In genomic region chr20:34506480-34506879, GRCh38 we compare ENCODE assay signal across 24 cellular contexts.
"Had no signal": no experiment of that assay in that cellular context is flagged by ENCODE, and none has a peak within 500 bp of the region (broad histone marks: within the 10 kb centered on the region; RNA-seq: fewer than 3 reads in every experiment).

No MANE protein-coding gene starts in this region.

- H3K27ac Mint-ChIP-seq: activated CD4-positive, alpha-beta T cell treated with anti-CD3 and anti-CD28 coated beads, Interleukin-2, amount 10 ng/mL, durations not matched to agents 7 days and 5 days; activated CD8-positive, alpha-beta memory T cell treated with anti-CD3 and anti-CD28 coated beads, Interleukin-2, amount 10 ng/mL, durations not matched to agents 7 days and 5 days; stimulated activated memory B cell treated with anti-CD40 and anti-IgM and Interleukin-4, amounts not matched to agents 10 μg/mL and 1 μg/mL and 100 μg/mL, for 72 hours; T-helper 2 cell treated with Interferon-gamma antibody and Interleukin-4, amounts not matched to agents 5 μg/mL and 100 μg/mL, for 36 hours had no signal

- H3K4me1 Mint-ChIP-seq: activated CD4-positive, alpha-beta T cell treated with anti-CD3 and anti-CD28 coated beads, Interleukin-2, amount 10 ng/mL, durations not matched to agents 7 days and 5 days; brain; naive B cell; stimulated activated memory B cell treated with anti-CD40 and anti-IgM and Interleukin-4, amounts not matched to agents 10 μg/mL and 1 μg/mL and 100 μg/mL, for 72 hours had no signal

- H3K27me3 Mint-ChIP-seq: activated CD4-positive, alpha-beta T cell treated with anti-CD3 and anti-CD28 coated beads, Interleukin-2, amount 10 ng/mL, durations not matched to agents 7 days and 5 days; activated CD8-positive, alpha-beta memory T cell treated with anti-CD3 and anti-CD28 coated beads, Interleukin-2, amount 10 ng/mL, durations not matched to agents 7 days and 5 days; activated CD8-positive, alpha-beta T cell treated with anti-CD3 and anti-CD28 coated beads for 36 hours; brain; naive B cell; stimulated activated memory B cell treated with anti-CD40 and anti-IgM and Interleukin-4, amounts not matched to agents 10 μg/mL and 1 μg/mL and 100 μg/mL, for 72 hours had no signal

- H3K4me3 Mint-ChIP-seq: activated CD4-positive, alpha-beta T cell treated with anti-CD3 and anti-CD28 coated beads, Interleukin-2, amount 10 ng/mL, durations not matched to agents 7 days and 5 days; activated CD8-positive, alpha-beta memory T cell treated with anti-CD3 and anti-CD28 coated beads, Interleukin-2, amount 10 ng/mL, durations not matched to agents 7 days and 5 days; activated CD8-positive, alpha-beta T cell treated with anti-CD3 and anti-CD28 coated beads for 36 hours; brain; stimulated activated memory B cell treated with anti-CD40 and anti-IgM and Interleukin-4, amounts not matched to agents 10 μg/mL and 1 μg/mL and 100 μg/mL, for 72 hours; T-helper 2 cell treated with Interferon-gamma antibody and Interleukin-4, amounts not matched to agents 5 μg/mL and 100 μg/mL, for 36 hours had no signal

- DNase-seq: activated CD4-positive, alpha-beta T cell treated with anti-CD3 and anti-CD28 coated beads, Interleukin-2, amount 10 ng/mL, durations not matched to agents 7 days and 5 days; activated CD8-positive, alpha-beta memory T cell treated with anti-CD3 and anti-CD28 coated beads, Interleukin-2, amount 10 ng/mL, durations not matched to agents 7 days and 5 days; activated CD8-positive, alpha-beta T cell treated with anti-CD3 and anti-CD28 coated beads for 36 hours; activated gamma-delta T cell treated with Interleukin-2 at 50 U/mL for 16 hours; activated T-cell treated with anti-CD3 and anti-CD28 coated beads for 4 hours; aorta; head of caudate nucleus; hypothalamus; naive B cell; nucleus accumbens; sigmoid colon; stimulated activated CD4-positive, alpha-beta T cell treated with anti-CD3 and anti-CD28 coated beads, Interleukin-15, amount 100 ng/mL, for 24 hours; transverse colon had no signal

- H3K27me3 ChIP-seq: gastroesophageal sphincter, sigmoid colon, transverse colon, vagina had no signal

- H3K36me3 Mint-ChIP-seq: activated naive CD4-positive, alpha-beta T cell treated with anti-CD3 and anti-CD28 coated beads, Interleukin-2, amount 50 U/mL, for 72 hours had no signal

- ATAC-seq: activated CD4-positive, CD25-positive, alpha-beta regulatory T cell treated with anti-CD3 and anti-CD28 coated beads, Interleukin-2, amount 50 U/mL, for 24 hours; activated CD8-positive, alpha-beta memory T cell treated with anti-CD3 and anti-CD28 coated beads, Interleukin-2, amount 10 ng/mL, durations not matched to agents 7 days and 5 days; activated CD8-positive, alpha-beta T cell treated with anti-CD3 and anti-CD28 coated beads for 36 hours; activated naive CD4-positive, alpha-beta T cell treated with anti-CD3 and anti-CD28 coated beads, Interleukin-2, amount 50 U/mL, for 72 hours; gastroesophageal sphincter; stimulated activated memory B cell treated with anti-CD40 and anti-IgM and Interleukin-4, amounts not matched to agents 10 μg/mL and 1 μg/mL and 100 μg/mL, for 72 hours had no signal

- H3K9me3 ChIP-seq: gastroesophageal sphincter, sigmoid colon, transverse colon, vagina had no signal

- H3K9me3 Mint-ChIP-seq: activated CD4-positive, alpha-beta T cell treated with anti-CD3 and anti-CD28 coated beads, Interleukin-2, amount 10 ng/mL, durations not matched to agents 7 days and 5 days; activated CD8-positive, alpha-beta T cell treated with anti-CD3 and anti-CD28 coated beads for 36 hours; activated naive CD4-positive, alpha-beta T cell treated with anti-CD3 and anti-CD28 coated beads, Interleukin-2, amount 50 U/mL, for 72 hours; naive B cell; stimulated activated memory B cell treated with anti-CD40 and anti-IgM and Interleukin-4, amounts not matched to agents 10 μg/mL and 1 μg/mL and 100 μg/mL, for 72 hours; T-helper 2 cell treated with Interferon-gamma antibody and Interleukin-4, amounts not matched to agents 5 μg/mL and 100 μg/mL, for 36 hours had no signal

- H3K4me1 ChIP-seq: parathyroid adenoma, sigmoid colon, transverse colon, vagina had no signal

- H3K27ac ChIP-seq: epithelial cell of prostate, gastroesophageal sphincter, parathyroid adenoma, sigmoid colon, transverse colon, vagina, VCaP had no signal

- H3K4me3 ChIP-seq: gastroesophageal sphincter, sigmoid colon, smooth muscle cell, transverse colon, vagina had no signal
